In genomic region chr2:216098687-216099334, GRCh38 we compare ENCODE assay signal across 2 cellular contexts.
TF ChIP-seq lines count a peak whose summit lies in the region.

No MANE protein-coding gene starts in this region.

TF ChIP-seq in HepG2, 621 proteins besides CTCF, POLR2A, EP300 and RAD21 (continues in another document):
- TF ChIP-seq CBX1 (IDR thresholded peaks at IDR 0.05; ENCODE audit: low read depth): no peak
- peak; percentile 75; the same call in 1 of the 2 replicates for TF ChIP-seq ZNF207 (IDR thresholded peaks at IDR 0.05; ENCODE audit: borderline replicate concordance)
- TF ChIP-seq TRIM22 (IDR thresholded peaks at IDR 0.05): 0 out of 2 replicates have a peak, but pooled peaks have one; percentile 34
- no peak for TF ChIP-seq ZNF264 (CRISPR knock-in tag; IDR thresholded peaks at IDR 0.05)
- TF ChIP-seq TRIM24 (CRISPR knock-in tag; IDR thresholded peaks at IDR 0.05): no peak
- TF ChIP-seq FOXA1 (IDR thresholded peaks at IDR 0.05): peak; percentile 31
- TF ChIP-seq FOXA1 (CRISPR knock-in tag; IDR thresholded peaks at IDR 0.05): no peak
- peak; percentile 15; the same call in 1 of the 2 replicates for TF ChIP-seq RAD51 (IDR thresholded peaks at IDR 0.05; ENCODE audit: borderline replicate concordance)
- no peak for TF ChIP-seq BCLAF1 (IDR thresholded peaks at IDR 0.05)
- 0 out of 2 replicates have a peak, but pooled peaks have one; percentile 46 for TF ChIP-seq SP1 (IDR thresholded peaks at IDR 0.05)
- no peak for TF ChIP-seq SP1 (CRISPR knock-in tag; IDR thresholded peaks at IDR 0.05)
- no peak for TF ChIP-seq ZNF383 (CRISPR knock-in tag; IDR thresholded peaks at IDR 0.05; ENCODE audit: borderline replicate concordance)
- no peak for TF ChIP-seq NFKBIZ (CRISPR knock-in tag; IDR thresholded peaks at IDR 0.05)
- TF ChIP-seq PRDM15 (CRISPR knock-in tag; IDR thresholded peaks at IDR 0.05): no peak
- TF ChIP-seq ZNF784 (CRISPR knock-in tag; IDR thresholded peaks at IDR 0.05; ENCODE audit: borderline replicate concordance): no peak
- TF ChIP-seq ZBTB33 (CRISPR knock-in tag; IDR thresholded peaks at IDR 0.05): no peak
- no peak for TF ChIP-seq ZEB1 (IDR thresholded peaks at IDR 0.05; ENCODE audit: insufficient replicate concordance, low read depth)
- no peak for TF ChIP-seq NFE2 (CRISPR knock-in tag; IDR thresholded peaks at IDR 0.05)
- TF ChIP-seq PLRG1 (conservative IDR thresholded peaks at IDR 0.05): peak; percentile 84; the same call in 1 of the 2 replicates
- peak; percentile 45; the same call in 1 of the 2 replicates for TF ChIP-seq NFRKB (IDR thresholded peaks at IDR 0.05)

TF ChIP-seq in GM12878, 131 proteins besides CTCF, POLR2A, EP300 and RAD21:
- TF ChIP-seq RFX5 (IDR thresholded peaks at IDR 0.05; ENCODE audit: low read depth, low read length) (no peak), HCFC1 (IDR thresholded peaks at IDR 0.05; ENCODE audit: low read length) (no peak), HDGF (IDR thresholded peaks at IDR 0.05) (0 out of 2 replicates have a peak, but pooled peaks have one; percentile 41)
